31 cellular contexts compared by ENCODE assay signal in genomic region chr14:93142854-93143652, GRCh38.
"Had no signal": no experiment of that assay in that cellular context is flagged by ENCODE, and none has a peak within 500 bp of the region (broad histone marks: within the 10 kb centered on the region; RNA-seq: fewer than 3 reads in every experiment).

No MANE protein-coding gene starts in this region.

- H3K27ac Mint-ChIP-seq: immature natural killer cell; naive B cell; natural killer cell; nephron progenitor cell; neural progenitor cell; progenitor cell of endocrine pancreas; stimulated activated effector memory CD8-positive, alpha-beta T cell treated with anti-CD3 and anti-CD28 coated beads, Interleukin-12 subunit alpha, Interleukin-12 subunit beta, amount 100 ng/mL, for 72 hours; stimulated activated naive CD8-positive, alpha-beta T cell treated with anti-CD3 and anti-CD28 coated beads, Interleukin-15, Interleukin-2, amounts not matched to agents 100 ng/mL and 50 ng/mL, for 24 hours had no signal

- H3K27ac ChIP-seq: heart left ventricle, lower lobe of right lung, neural progenitor cell, neutrophil, parathyroid adenoma, right atrium auricular region, skin epidermis, suprapubic skin, thoracic aorta, tibial artery, upper lobe of right lung, uterus had no signal

- ATAC-seq: heart left ventricle; left ventricle myocardium superior; lower lobe of right lung; natural killer cell; sciatic nerve; stimulated activated effector memory CD8-positive, alpha-beta T cell treated with anti-CD3 and anti-CD28 coated beads, Interleukin-12 subunit alpha, Interleukin-12 subunit beta, amount 100 ng/mL, for 72 hours; upper lobe of right lung had no signal

- H3K4me3 Mint-ChIP-seq: immature natural killer cell; naive B cell; natural killer cell; nephron progenitor cell; neural progenitor cell; stimulated activated effector memory CD8-positive, alpha-beta T cell treated with anti-CD3 and anti-CD28 coated beads, Interleukin-12 subunit alpha, Interleukin-12 subunit beta, amount 100 ng/mL, for 72 hours; stimulated activated naive CD8-positive, alpha-beta T cell treated with anti-CD3 and anti-CD28 coated beads, Interleukin-15, Interleukin-2, amounts not matched to agents 100 ng/mL and 50 ng/mL, for 24 hours had no signal

- H3K9me3 Mint-ChIP-seq: immature natural killer cell; naive B cell; natural killer cell; nephron progenitor cell; neural progenitor cell; stimulated activated effector memory CD8-positive, alpha-beta T cell treated with anti-CD3 and anti-CD28 coated beads, Interleukin-12 subunit alpha, Interleukin-12 subunit beta, amount 100 ng/mL, for 72 hours; stimulated activated naive CD8-positive, alpha-beta T cell treated with anti-CD3 and anti-CD28 coated beads, Interleukin-15, Interleukin-2, amounts not matched to agents 100 ng/mL and 50 ng/mL, for 24 hours had no signal

- H3K27me3 Mint-ChIP-seq: progenitor cell of endocrine pancreas; stimulated activated naive CD8-positive, alpha-beta T cell treated with anti-CD3 and anti-CD28 coated beads, Interleukin-15, Interleukin-2, amounts not matched to agents 100 ng/mL and 50 ng/mL, for 24 hours had no signal

- H3K36me3 Mint-ChIP-seq: immature natural killer cell, naive B cell, natural killer cell, neural progenitor cell had no signal

- DNase-seq: heart left ventricle; hypothalamus; immature natural killer cell; left ventricle myocardium superior; lower lobe of right lung; mammary epithelial cell; mesenchymal stem cell; naive B cell; natural killer cell; nephron progenitor cell; occipital lobe; stimulated activated CD4-positive, alpha-beta T cell treated with anti-CD3 and anti-CD28 coated beads, Interleukin-12 subunit alpha, Interleukin-12 subunit beta, amount 100 ng/mL, for 4 hours; stimulated activated CD4-positive, alpha-beta T cell treated with anti-CD3 and anti-CD28 coated beads, Interleukin-15, amount 100 ng/mL, for 24 hours; stimulated activated CD4-positive, alpha-beta T cell treated with anti-CD3 and anti-CD28 coated beads, Interleukin-2, amount 100 ng/mL, for 24 hours; stimulated activated CD4-positive, alpha-beta T cell treated with anti-CD3 and anti-CD28 coated beads, Interleukin-4, amount 100 ng/mL, for 1 hour; stimulated activated naive CD4-positive, alpha-beta T cell; tibial artery; trophoblast cell; upper lobe of right lung; uterus had no signal

- H3K36me3 ChIP-seq: heart left ventricle, lower lobe of right lung, neural progenitor cell, neutrophil, right atrium auricular region, suprapubic skin, thoracic aorta, tibial artery, upper lobe of right lung, uterus had no signal

- H3K4me3 ChIP-seq: heart left ventricle, lower lobe of right lung, neural progenitor cell, right atrium auricular region, skin epidermis, suprapubic skin, thoracic aorta, tibial artery, upper lobe of right lung, uterus had no signal

- H3K9me3 ChIP-seq: heart left ventricle, lower lobe of right lung, neutrophil, right atrium auricular region, suprapubic skin, thoracic aorta, tibial artery, upper lobe of right lung, uterus had no signal

- H3K27me3 ChIP-seq: heart left ventricle, neural progenitor cell, neutrophil, right atrium auricular region, suprapubic skin, tibial artery, upper lobe of right lung, uterus had no signal

- H3K4me1 ChIP-seq: neural progenitor cell, parathyroid adenoma, right atrium auricular region, uterus had no signal
